In the genomic region with DNA sequence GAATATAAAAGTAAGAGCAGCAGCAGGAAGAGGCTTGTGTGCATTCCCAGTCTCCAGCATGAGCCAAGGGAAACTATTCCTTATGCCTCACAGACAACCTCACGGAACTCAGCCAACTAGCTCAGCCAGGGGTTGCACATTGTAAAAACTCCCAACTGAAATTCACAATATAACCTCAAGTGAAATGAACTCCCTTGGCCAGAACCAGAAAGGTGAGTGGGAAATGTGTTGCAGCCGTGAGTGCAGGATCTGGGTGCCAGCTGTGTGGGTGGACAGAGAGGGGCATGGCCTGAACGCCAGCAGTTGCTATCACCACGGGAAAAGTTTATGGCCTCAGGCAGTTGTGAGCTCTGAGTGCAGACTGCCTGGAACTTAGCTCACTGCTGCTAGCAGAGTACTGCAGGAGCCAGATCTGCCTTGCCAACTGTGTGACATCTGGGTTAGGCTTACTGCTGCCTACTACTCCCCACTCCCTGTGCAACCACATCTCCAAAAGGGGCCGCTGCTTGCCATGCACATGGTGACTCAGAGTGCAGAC, we compare ENCODE assay signal across 11 cellular contexts. TPM values are rescaled to one million over a fixed set of nuclear protein-coding genes. Genes with fewer than 3 reads are reported as not detected.
DNase-seq lines count a peak whose midpoint lies in the region; ATAC-seq, FAIRE-seq and TF ChIP-seq lines count a peak whose summit lies in the region.
"Had no signal": no experiment of that assay in that cellular context is flagged by ENCODE, and none has a peak within 500 bp of the region (broad histone marks: within the 10 kb centered on the region; RNA-seq: fewer than 3 reads in every experiment).

No MANE protein-coding gene starts in this region.

- TF ChIP-seq CTCF in HFF-Myc (IDR thresholded peaks at IDR 0.05; ENCODE audit: low read depth, low read length, missing control alignments): peak; percentile 18
- TF ChIP-seq CTCF in bronchial epithelial cell (IDR thresholded peaks at IDR 0.05; ENCODE audit: insufficient read depth, low read length, severe bottlenecking): no peak
- no peak for TF ChIP-seq CTCF in mucosa of descending colon (IDR thresholded peaks at IDR 0.05)

- H3K27me3 ChIP-seq in bronchial epithelial cell (ENCODE audit: control insufficient read depth, insufficient read depth, low read length): no peaks in the 10 kb centered on the region

- ATAC-seq in mucosa of descending colon: no peak
- ATAC-seq in HG02642 (IDR thresholded peaks at IDR 0.05; ENCODE audit: poor library complexity, unreplicated experiment): no peak

- DNase-seq in HFF-Myc (ENCODE audit: extremely low read depth, low read depth) (peak; percentile 92), bronchial epithelial cell (ENCODE audit: low read depth) (peak; percentile 55), islet precursor cell (peak; percentile 93), stromal cell of bone marrow (ENCODE audit: low read depth) (peak; percentile 59), mucosa of descending colon (no peak), NCI-H2029 (lab: John Stamatoyannopoulos, UW) (no peak)
- no peak for DNase-seq in activated CD4-positive, CD25-positive, alpha-beta regulatory T cell treated with anti-CD3 and anti-CD28 coated beads, Interleukin-2, amount 50 U/mL, for 72 hours
- DNase-seq: nucleus accumbens had no signal

- H3K36me3 ChIP-seq in bronchial epithelial cell (ENCODE audit: control insufficient read depth, insufficient read depth, low read length): no peaks in the 10 kb centered on the region
- no peaks in the 10 kb centered on the region for H3K36me3 ChIP-seq in mucosa of descending colon (ENCODE audit: low read depth)

- FAIRE-seq in bronchial epithelial cell (lab: Jason Lieb, UNC): peak; percentile 89
- FAIRE-seq: G401.6 had no signal

- H3K4me3 ChIP-seq in HFF-Myc (replicated peaks; ENCODE audit: low read depth, low read length): no peak overlapping the region
- no peak overlapping the region for H3K4me3 ChIP-seq in bronchial epithelial cell (ENCODE audit: low read depth, low read length)
- H3K4me3 ChIP-seq in mucosa of descending colon: no peak overlapping the region

- H3K4me1 ChIP-seq in mucosa of descending colon (ENCODE audit: low read depth): no peaks in the 10 kb centered on the region

- no peaks in the 10 kb centered on the region for H3K9me3 ChIP-seq in mucosa of descending colon

- intact Hi-C loops in mucosa of descending colon (cut with DNase I, micrococcal nuclease): no loop called here

RNA-seq across cellular contexts. Expression of a gene that starts 2.3 kb away (rescaled TPM):
- total RNA-seq in bronchial epithelial cell (not detected in 2 replicates), mucosa of descending colon (1 to 10 TPM in 2 of 3 donors, under 1 TPM in 1; 0.67 to 2.8 (median 1.2) TPM)
- total RNA-seq: T-helper 1 cell treated with Interleukin-12 subunit alpha and Interleukin-12 subunit beta and Interleukin-4 antibody, amounts not matched to agents 30 ng/mL and 1 ng/mL, for 36 hours had no signal

RNA-seq across cellular contexts. Expression of a gene that starts 28.9 kb away (rescaled TPM):
- total RNA-seq in bronchial epithelial cell: not detected in 2 replicates
- 10 to 100 TPM in 1 of 3 donors, 1 to 10 TPM in 2; 3.1 to 12.0 (median 6.3) TPM for total RNA-seq in mucosa of descending colon

Comparison
In these comparisons a context has a peak if more than half of its experiments do, and no peak if none do; other contexts are left out.
1. DNase-seq: peak in HFF-Myc (single experiment), bronchial epithelial cell (single experiment), islet precursor cell (single experiment) and stromal cell of bone marrow (single experiment); none in mucosa of descending colon (0 of 3), activated CD4-positive, CD25-positive, alpha-beta regulatory T cell treated with anti-CD3 and anti-CD28 coated beads, Interleukin-2, amount 50 U/mL, for 72 hours (single experiment) and NCI-H2029 (single experiment).